ENCODE assay signal across 1 cellular context in genomic region chr1:5235355-5235899, GRCh38.
TF ChIP-seq lines count a peak whose summit lies in the region.

No MANE protein-coding gene starts in this region.

TF ChIP-seq in SK-N-SH treated with all-trans-retinoic acid at 6 μM for 48 hours, 23 proteins besides CTCF, POLR2A, EP300 and RAD21 (continued from another document):
- no peak for TF ChIP-seq POU6F1 (CRISPR knock-in tag; IDR thresholded peaks at IDR 0.05; ENCODE audit: borderline replicate concordance, low read depth)
